Comparison of ENCODE assay signal across 17 cellular contexts in the genomic region with DNA sequence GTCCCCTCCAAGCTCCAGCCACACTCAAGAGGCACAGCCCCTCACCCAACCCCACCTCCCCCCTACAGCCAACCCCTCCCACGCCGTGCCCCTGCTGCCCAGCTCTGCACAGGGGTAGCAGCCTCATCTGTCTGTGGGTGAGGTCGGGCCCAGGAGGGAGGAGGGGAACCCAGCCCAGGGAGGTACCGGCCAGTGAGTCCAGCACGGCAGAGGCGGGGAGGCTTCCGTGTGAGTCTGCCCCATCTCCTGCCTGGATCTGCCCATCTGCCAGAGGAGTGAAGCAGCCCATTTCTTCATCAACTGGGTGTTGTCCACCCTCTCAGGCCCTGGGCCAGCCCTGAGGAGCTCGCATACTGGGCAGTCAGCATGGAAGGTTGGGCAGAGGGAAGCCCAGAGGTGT.
"Had no signal": no experiment of that assay in that cellular context is flagged by ENCODE, and none has a peak within 500 bp of the region (broad histone marks: within the 10 kb centered on the region; RNA-seq: fewer than 3 reads in every experiment).

No MANE protein-coding gene starts in this region.

- H3K9me3 Mint-ChIP-seq: activated CD4-positive, alpha-beta memory T cell treated with anti-CD3 and anti-CD28 coated beads, Interleukin-2, amount 10 ng/mL, durations not matched to agents 7 days and 5 days; activated naive CD4-positive, alpha-beta T cell treated with anti-CD3 and anti-CD28 coated beads, Interleukin-2, amount 50 U/mL, for 24 hours; activated T-cell treated with anti-CD3 and anti-CD28 coated beads, Interleukin-2, amount 50 U/mL, for 4 hours; neural crest cell; T-helper 1 cell treated with Interleukin-12 subunit alpha and Interleukin-12 subunit beta and Interleukin-4 antibody, amounts not matched to agents 30 μg/mL and 1 μg/mL, for 36 hours had no signal

- H3K4me3 ChIP-seq: body of pancreas, colonic mucosa, suprapubic skin, upper lobe of left lung had no signal

- ATAC-seq: activated CD4-positive, alpha-beta T cell treated with anti-CD3 and anti-CD28 coated beads for 36 hours; activated T-cell treated with anti-CD3 and anti-CD28 coated beads, Interleukin-2, amount 50 U/mL, for 4 hours; body of pancreas; stimulated activated naive CD8-positive, alpha-beta T cell treated with anti-CD3 and anti-CD28 coated beads, Interleukin-15, Interleukin-2, amounts not matched to agents 100 U/mL and 50 U/mL, for 24 hours had no signal

- H3K4me1 ChIP-seq: colonic mucosa, parathyroid adenoma had no signal

- H3K27ac ChIP-seq: body of pancreas, colonic mucosa, parathyroid adenoma, suprapubic skin, upper lobe of left lung had no signal

- H3K27ac Mint-ChIP-seq: activated CD4-positive, alpha-beta memory T cell treated with anti-CD3 and anti-CD28 coated beads, Interleukin-2, amount 10 ng/mL, durations not matched to agents 7 days and 5 days; activated CD4-positive, alpha-beta T cell treated with anti-CD3 and anti-CD28 coated beads for 36 hours; activated naive CD4-positive, alpha-beta T cell treated with anti-CD3 and anti-CD28 coated beads, Interleukin-2, amount 50 U/mL, for 24 hours; T-helper 1 cell treated with Interleukin-12 subunit alpha and Interleukin-12 subunit beta and Interleukin-4 antibody, amounts not matched to agents 30 μg/mL and 1 μg/mL, for 36 hours had no signal

- H3K36me3 Mint-ChIP-seq: activated naive CD4-positive, alpha-beta T cell treated with anti-CD3 and anti-CD28 coated beads, Interleukin-2, amount 50 U/mL, for 24 hours had no signal

- DNase-seq: activated CD4-positive, alpha-beta memory T cell treated with anti-CD3 and anti-CD28 coated beads, Interleukin-2, amount 10 ng/mL, durations not matched to agents 7 days and 5 days; activated CD4-positive, alpha-beta T cell treated with anti-CD3 and anti-CD28 coated beads for 36 hours; activated effector memory CD4-positive, alpha-beta T cell treated with anti-CD3 and anti-CD28 coated beads, Interleukin-2, amount 50 U/mL, for 16 hours; activated T-cell treated with anti-CD3 and anti-CD28 coated beads, Interleukin-2, amount 50 U/mL, for 4 hours; amniotic stem cell; body of pancreas; central memory CD4-positive, alpha-beta T cell; colonic mucosa; foreskin melanocyte; stimulated activated CD4-positive, alpha-beta T cell treated with anti-CD3 and anti-CD28 coated beads, Interleukin-4, amount 100 ng/mL, for 24 hours; stimulated activated naive CD8-positive, alpha-beta T cell treated with anti-CD3 and anti-CD28 coated beads, Interleukin-15, Interleukin-2, amounts not matched to agents 100 U/mL and 50 U/mL, for 24 hours had no signal

- H3K36me3 ChIP-seq: colonic mucosa, upper lobe of left lung had no signal

- H3K27me3 Mint-ChIP-seq: activated CD4-positive, alpha-beta memory T cell treated with anti-CD3 and anti-CD28 coated beads, Interleukin-2, amount 10 ng/mL, durations not matched to agents 7 days and 5 days; activated CD4-positive, alpha-beta T cell treated with anti-CD3 and anti-CD28 coated beads for 36 hours; activated naive CD4-positive, alpha-beta T cell treated with anti-CD3 and anti-CD28 coated beads, Interleukin-2, amount 50 U/mL, for 24 hours had no signal

- H2AFZ ChIP-seq: parathyroid adenoma had no signal

- H3K4me1 Mint-ChIP-seq: activated CD4-positive, alpha-beta memory T cell treated with anti-CD3 and anti-CD28 coated beads, Interleukin-2, amount 10 ng/mL, durations not matched to agents 7 days and 5 days; activated CD4-positive, alpha-beta T cell treated with anti-CD3 and anti-CD28 coated beads for 36 hours; activated naive CD4-positive, alpha-beta T cell treated with anti-CD3 and anti-CD28 coated beads, Interleukin-2, amount 50 U/mL, for 24 hours had no signal

- H3K27me3 ChIP-seq: body of pancreas, colonic mucosa, suprapubic skin, upper lobe of left lung had no signal

- H3K9ac ChIP-seq: parathyroid adenoma had no signal

- H3K9me3 ChIP-seq: body of pancreas, colonic mucosa, suprapubic skin, upper lobe of left lung had no signal

- H3K4me3 Mint-ChIP-seq: activated CD4-positive, alpha-beta memory T cell treated with anti-CD3 and anti-CD28 coated beads, Interleukin-2, amount 10 ng/mL, durations not matched to agents 7 days and 5 days; activated CD4-positive, alpha-beta T cell treated with anti-CD3 and anti-CD28 coated beads for 36 hours; activated naive CD4-positive, alpha-beta T cell treated with anti-CD3 and anti-CD28 coated beads, Interleukin-2, amount 50 U/mL, for 24 hours; activated T-cell treated with anti-CD3 and anti-CD28 coated beads, Interleukin-2, amount 50 U/mL, for 4 hours; neural crest cell; T-helper 1 cell treated with Interleukin-12 subunit alpha and Interleukin-12 subunit beta and Interleukin-4 antibody, amounts not matched to agents 30 μg/mL and 1 μg/mL, for 36 hours had no signal
